8 cellular contexts compared by ENCODE assay signal in genomic region chr1:1264868-1265272, GRCh38. TPM values are rescaled to one million over a fixed set of nuclear protein-coding genes. Genes with fewer than 3 reads are reported as not detected.
DNase-seq lines count a peak whose midpoint lies in the region; ATAC-seq and TF ChIP-seq lines count a peak whose summit lies in the region.

No MANE protein-coding gene starts in this region.

- TF ChIP-seq POLR2A in uterus (IDR thresholded peaks at IDR 0.05), result no peak

- DNase-seq in Right ventricle myocardium inferior (ENCODE audit: missing footprints) (peak; percentile 42), right cardiac atrium (no peak), fibroblast of mammary gland (ENCODE audit: low read depth) (peak; percentile 98), upper lobe of right lung (no peak), uterus (no peak)
- no peak for DNase-seq in stimulated activated naive CD8-positive, alpha-beta T cell treated with anti-CD3 and anti-CD28 coated beads, Interleukin-15, Interleukin-2, amounts not matched to agents 100 U/mL and 50 U/mL, for 24 hours

- H3K36me3 ChIP-seq in upper lobe of right lung (peaks cover 65% of the 10 kb centered on the region), uterus (no peaks in the 10 kb centered on the region)

- intact Hi-C loops in Right ventricle myocardium inferior (cut with DNase I), result no loop called here
- intact Hi-C loops in right cardiac atrium (cut with DNase I), result no loop called here
- intact Hi-C loops in upper lobe of right lung (cut with DNase I), result no loop called here
- intact Hi-C loops in uterus (cut with DNase I; ENCODE audit: low total_unique reads), result no loop called here

- H3K27me3 ChIP-seq in right cardiac atrium (ENCODE audit: control insufficient read depth, insufficient read depth) (no peaks in the 10 kb centered on the region), upper lobe of right lung (no peaks in the 10 kb centered on the region), uterus (no peaks in the 10 kb centered on the region)

- H3K4me3 ChIP-seq in right cardiac atrium (ENCODE audit: low read length), result no peak overlapping the region
- no peak overlapping the region for H3K4me3 ChIP-seq in fibroblast of mammary gland (ENCODE audit: control insufficient read depth, low read depth, low read length)
- no peak overlapping the region for H3K4me3 ChIP-seq in upper lobe of right lung
- no peak overlapping the region for H3K4me3 ChIP-seq in uterus

- H3K27ac ChIP-seq in right cardiac atrium (ENCODE audit: low read length) (no peak overlapping the region), upper lobe of right lung (no peak overlapping the region), uterus (no peak overlapping the region)

- TF ChIP-seq CTCF in fibroblast of mammary gland (conservative IDR thresholded peaks at IDR 0.05; ENCODE audit: control insufficient read depth, insufficient read depth, low read depth, low read length) (peak; percentile 54), upper lobe of right lung (IDR thresholded peaks at IDR 0.05) (no peak), uterus (IDR thresholded peaks at IDR 0.05) (no peak)

- ATAC-seq in Right ventricle myocardium inferior, result no peak
- ATAC-seq in right cardiac atrium, result no peak
- ATAC-seq in SK-N-SH treated with all-trans-retinoic acid at 6 μM for 48 hours, result peak; percentile 91
- peak; percentile 19 for ATAC-seq in upper lobe of right lung
- ATAC-seq in stimulated activated naive CD8-positive, alpha-beta T cell treated with anti-CD3 and anti-CD28 coated beads, Interleukin-15, Interleukin-2, amounts not matched to agents 100 U/mL and 50 U/mL, for 24 hours, result no peak
- no peak for ATAC-seq in GM21576 (IDR thresholded peaks at IDR 0.05; ENCODE audit: unreplicated experiment)

- 74% methylated on average over 10 of the region's 10 CpGs for WGBS in right cardiac atrium

- no peaks in the 10 kb centered on the region for H3K9me3 ChIP-seq in right cardiac atrium (ENCODE audit: control insufficient read depth, low read length)
- H3K9me3 ChIP-seq in upper lobe of right lung, result no peaks in the 10 kb centered on the region
- H3K9me3 ChIP-seq in uterus, result no peaks in the 10 kb centered on the region

- H3K4me1 ChIP-seq in right cardiac atrium (ENCODE audit: control insufficient read depth, insufficient read depth, low read length) (peaks cover 3% of the 10 kb centered on the region), upper lobe of right lung (peaks cover 10% of the 10 kb centered on the region), uterus (no peaks in the 10 kb centered on the region)

TF ChIP-seq in SK-N-SH treated with all-trans-retinoic acid at 6 μM for 48 hours, 23 proteins besides CTCF, POLR2A, EP300 and RAD21:
- TF ChIP-seq ISL1 (CRISPR knock-in tag; IDR thresholded peaks at IDR 0.05), result peak; percentile 53
- TF ChIP-seq ZNF70 (CRISPR knock-in tag; IDR thresholded peaks at IDR 0.05), result no peak
- no peak for TF ChIP-seq SNAI2 (CRISPR knock-in tag; IDR thresholded peaks at IDR 0.05)
- no peak for TF ChIP-seq ZFP3 (CRISPR knock-in tag; IDR thresholded peaks at IDR 0.05)
- 0 out of 2 replicates have a peak, but pooled peaks have one; percentile 39 for TF ChIP-seq CREB5 (CRISPR knock-in tag; IDR thresholded peaks at IDR 0.05; ENCODE audit: low read depth)
TF ChIP-seq in SK-N-SH treated with all-trans-retinoic acid at 6 μM for 48 hours: peak in this region for 2.

RNA-seq across cellular contexts. Expression of gene UBE2J2, which starts 8.8 kb away (rescaled TPM):
- total RNA-seq in Right ventricle myocardium inferior, result 40.0 TPM
- total RNA-seq in right cardiac atrium, result 10 to 100 TPM; 34.9 to 41.2 (median 37.1) TPM
- polyA plus RNA-seq in right cardiac atrium, result 38.4 TPM
- total RNA-seq in upper lobe of right lung, result 52.5 TPM
- 10 to 100 TPM in 3 of 4 donors, 1 to 10 TPM in 1; 9.5 to 66.1 (median 49.8) TPM for total RNA-seq in uterus

RNA-seq across cellular contexts. Expression of gene SCNN1D, which starts 15.4 kb away (rescaled TPM):
- total RNA-seq in Right ventricle myocardium inferior (3.0 TPM), right cardiac atrium (1 to 10 TPM; 2.7 to 6.2 (median 4.8) TPM), upper lobe of right lung (3.6 TPM), uterus (1 to 10 TPM in 3 of 4 donors, under 1 TPM in 1; 0.26 to 8.4 (median 4.4) TPM)
- 3.4 TPM for polyA plus RNA-seq in right cardiac atrium

RNA-seq across cellular contexts. Expression of gene C1QTNF12, which starts 18.3 kb away (rescaled TPM):
- 0.57 TPM for total RNA-seq in Right ventricle myocardium inferior
- total RNA-seq in right cardiac atrium, result 1 to 10 TPM in 2 of 4 donors, under 1 TPM in 1, not detected in 1; 0.94 to 2.4 (median 1.1) TPM
- polyA plus RNA-seq in right cardiac atrium, result 0.36 TPM
- total RNA-seq in upper lobe of right lung, result 2.6 TPM
- total RNA-seq in uterus, result 1 to 10 TPM in 2 of 4 donors, not detected in 2; 3.1 to 8.2 TPM

RNA-seq across cellular contexts. Expression of gene B3GALT6, which starts 32.8 kb away (rescaled TPM):
- 8.3 TPM for total RNA-seq in Right ventricle myocardium inferior
- total RNA-seq in right cardiac atrium, result 10 to 100 TPM; 10.2 to 13.3 (median 12.0) TPM
- polyA plus RNA-seq in right cardiac atrium, result 9.1 TPM
- 16.7 TPM for total RNA-seq in upper lobe of right lung
- total RNA-seq in uterus, result 10 to 100 TPM in 3 of 4 donors, 1 to 10 TPM in 1; 1.8 to 23.5 (median 17.6) TPM

RNA-seq across cellular contexts. Expression of gene SDF4, which starts 33.1 kb away (rescaled TPM):
- total RNA-seq in Right ventricle myocardium inferior (125 TPM), right cardiac atrium (100 to 1,000 TPM; 156 to 215 (median 168) TPM), upper lobe of right lung (132 TPM), uterus (100 to 1,000 TPM in 1 of 4 donors, 10 to 100 TPM in 3; 29.7 to 105 (median 50.3) TPM)
- polyA plus RNA-seq in right cardiac atrium, result 165 TPM

Comparison
In these comparisons a context has a peak if more than half of its experiments do, and no peak if none do; other contexts are left out.
1. DNase-seq: peak in Right ventricle myocardium inferior (single experiment) and fibroblast of mammary gland (single experiment); none in right cardiac atrium (0 of 3), upper lobe of right lung (single experiment), uterus (0 of 2) and stimulated activated naive CD8-positive, alpha-beta T cell treated with anti-CD3 and anti-CD28 coated beads, Interleukin-15, Interleukin-2, amounts not matched to agents 100 U/mL and 50 U/mL, for 24 hours (single experiment).
2. ATAC-seq: peak in SK-N-SH treated with all-trans-retinoic acid at 6 μM for 48 hours (single experiment) and upper lobe of right lung (single experiment); none in Right ventricle myocardium inferior (single experiment), right cardiac atrium (0 of 2), stimulated activated naive CD8-positive, alpha-beta T cell treated with anti-CD3 and anti-CD28 coated beads, Interleukin-15, Interleukin-2, amounts not matched to agents 100 U/mL and 50 U/mL, for 24 hours (single experiment) and GM21576 (single experiment).